In the genomic region with DNA sequence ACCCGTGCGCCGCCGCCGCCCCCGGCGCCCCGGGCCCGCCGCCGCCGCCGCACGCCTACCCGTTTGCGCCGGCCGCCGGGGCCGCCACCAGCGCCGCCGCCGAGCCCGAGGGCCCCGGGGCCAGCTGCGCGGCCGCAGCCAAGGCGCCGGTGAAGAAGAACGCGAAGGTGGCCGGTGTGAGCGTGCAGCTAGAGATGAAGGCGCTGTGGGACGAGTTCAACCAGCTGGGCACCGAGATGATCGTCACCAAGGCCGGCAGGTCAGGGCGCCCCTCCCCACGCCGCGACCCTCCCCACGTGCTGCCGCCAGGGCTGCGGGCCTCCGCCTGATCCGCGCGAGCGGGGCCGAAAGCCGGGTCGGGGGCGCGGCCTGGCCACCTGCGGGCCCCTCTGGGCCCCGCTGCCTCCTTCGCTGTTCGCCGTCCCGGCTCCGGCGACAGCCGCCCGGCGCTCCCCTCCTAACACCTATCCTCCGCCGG, we compare ENCODE assay signal across 12 cellular contexts. TPM values are rescaled to one million over a fixed set of nuclear protein-coding genes. Genes with fewer than 3 reads are reported as not detected.
A peak's percentile ranks its signal among the peaks of the same experiment; 100 is the strongest.
DNase-seq lines count a peak whose midpoint lies in the region; TF ChIP-seq lines count a peak whose summit lies in the region.
"Had no signal": no experiment of that assay in that cellular context is flagged by ENCODE, and none has a peak within 500 bp of the region (broad histone marks: within the 10 kb centered on the region; RNA-seq: fewer than 3 reads in every experiment).

No MANE protein-coding gene starts in this region.

- H3K9ac ChIP-seq in NT2/D1 (ENCODE audit: insufficient read length, low read depth) (peak overlapping the region; percentile 56), smooth muscle cell (ENCODE audit: low read depth) (no peak overlapping the region)

- no peak for TF ChIP-seq CTCF in GM13977 (IDR thresholded peaks at IDR 0.05; ENCODE audit: extremely low read depth, insufficient read depth, missing control alignments)
- no peak for TF ChIP-seq CTCF in fibroblast of the aortic adventitia (IDR thresholded peaks at IDR 0.05; ENCODE audit: insufficient read depth, low read length)
- TF ChIP-seq CTCF in smooth muscle cell (IDR thresholded peaks at IDR 0.05; ENCODE audit: borderline replicate concordance, insufficient read depth, poor library complexity, severe bottlenecking) = no peak

- peaks cover 11% of the 10 kb centered on the region for H3K4me1 ChIP-seq in NT2/D1 (ENCODE audit: insufficient read depth, insufficient read length)
- peaks cover 6% of the 10 kb centered on the region for H3K4me1 ChIP-seq in smooth muscle cell (ENCODE audit: low read depth)

- no peak overlapping the region for H2AFZ ChIP-seq in smooth muscle cell (ENCODE audit: low read depth)

- no peak overlapping the region for H3K27ac ChIP-seq in smooth muscle cell (ENCODE audit: low read depth)
- H3K27ac ChIP-seq: adrenal gland had no signal

- H3K36me3 ChIP-seq in NT2/D1 (ENCODE audit: insufficient read depth, insufficient read length, low read length) = no peaks in the 10 kb centered on the region
- no peaks in the 10 kb centered on the region for H3K36me3 ChIP-seq in smooth muscle cell (ENCODE audit: low read depth)
- H3K36me3 ChIP-seq: adrenal gland had no signal

- no peaks in the 10 kb centered on the region for H3F3A ChIP-seq in smooth muscle cell (ENCODE audit: low read depth)

- 5% methylated on average over 23 of the region's 70 CpGs for WGBS in smooth muscle cell (ENCODE audit: low lambda C conversion rate)

- H3K9me3 ChIP-seq in NT2/D1 (ENCODE audit: insufficient read depth, low read length) (no peaks in the 10 kb centered on the region), smooth muscle cell (replicated peaks; ENCODE audit: low read depth) (no peaks in the 10 kb centered on the region)
- H3K9me3 ChIP-seq: adrenal gland, mucosa of descending colon had no signal

- in situ Hi-C loops in GM13977 (cut with MboI; ENCODE audit: low pct_unique_long_range_greater_than_20kb, low sequenced_read_pairs, unreplicated experiment) = no loop called here

- H3K27me3 ChIP-seq in NT2/D1 (ENCODE audit: insufficient read depth, insufficient read length) (peaks cover 93% of the 10 kb centered on the region), smooth muscle cell (ENCODE audit: low read depth) (peaks cover 93% of the 10 kb centered on the region)

- peak overlapping the region; percentile 82 for H3K4me2 ChIP-seq in smooth muscle cell

- DNase-seq in GM13977 (ENCODE audit: low spot score) = peak; percentile 63
- DNase-seq in NT2/D1 (ENCODE audit: low read depth, low spot score) = no peak
- DNase-seq in fibroblast of the aortic adventitia (ENCODE audit: low read depth) = no peak
- no peak for DNase-seq in smooth muscle cell (lab: John Stamatoyannopoulos, UW; ENCODE audit: unreplicated experiment)
- no peak for DNase-seq in RKO (ENCODE audit: low spot score)
- no peak for DNase-seq in NK-92 treated with Interleukin-12 subunit alpha and Interleukin-12 subunit beta, amount 100 ng/mL, for 24 hours (lab: John Stamatoyannopoulos, UW)
- DNase-seq in activated effector memory CD4-positive, alpha-beta T cell treated with anti-CD3 and anti-CD28 coated beads, Interleukin-2, amount 50 U/mL, for 16 hours = no peak
- DNase-seq: adrenal gland, head of caudate nucleus, mucosa of descending colon, NCI-H2081 treated with DMSO at 0.1 percent for 48 hours had no signal

- H3K79me2 ChIP-seq in smooth muscle cell (ENCODE audit: low read depth) = no peaks in the 10 kb centered on the region

- no peaks in the 10 kb centered on the region for H4K20me1 ChIP-seq in smooth muscle cell (ENCODE audit: low read depth)

- H3K4me3 ChIP-seq in NT2/D1 (ENCODE audit: insufficient read length, low read depth) (peak overlapping the region; percentile 34), fibroblast of the aortic adventitia (ENCODE audit: low read depth, low read length) (peak overlapping the region; percentile 50), smooth muscle cell (no peak overlapping the region)
- H3K4me3 ChIP-seq: adrenal gland, mucosa of descending colon had no signal

RNA-seq across cellular contexts. Expression of gene TBX1, which starts 0.5 kb away (rescaled TPM):
- 2.8 TPM in 1 of 2 replicates, not detected in the other for total RNA-seq in fibroblast of the aortic adventitia (ENCODE audit: low replicate concordance)
- not detected in 2 replicates for total RNA-seq in smooth muscle cell
- polyA plus RNA-seq in smooth muscle cell = not detected in 2 replicates

RNA-seq across cellular contexts. Expression of gene GP1BB, which starts 37.7 kb away (rescaled TPM):
- 2.1 and 20.1 TPM in 2 replicates for total RNA-seq in fibroblast of the aortic adventitia (ENCODE audit: low replicate concordance)
- total RNA-seq in smooth muscle cell = 0.94 and 3.0 TPM in 2 replicates
- 6.7 and 9.7 TPM in 2 replicates for polyA plus RNA-seq in smooth muscle cell
- total RNA-seq: OCI-LY7 had no signal

RNA-seq across cellular contexts. Expression of gene SEPTIN5, which starts 46.8 kb away (rescaled TPM):
- total RNA-seq in fibroblast of the aortic adventitia (ENCODE audit: low replicate concordance) (18.4 and 62.3 TPM in 2 replicates), smooth muscle cell (19.9 and 26.6 TPM in 2 replicates)
- polyA plus RNA-seq in smooth muscle cell = 41.5 and 64.1 TPM in 2 replicates
- total RNA-seq: OCI-LY7 had no signal
